8 cellular contexts compared by ENCODE assay signal in genomic region chr12:123232807-123233504, GRCh38. TPM values are rescaled to one million over a fixed set of nuclear protein-coding genes. Genes with fewer than 3 reads are reported as not detected.
DNase-seq lines count a peak whose midpoint lies in the region; ATAC-seq, FAIRE-seq and TF ChIP-seq lines count a peak whose summit lies in the region.

MPHOSPH9 (minus strand) TSS chr12:123233141; CDS start chr12:123230364, 2,777 bp downstream.
MTRFR (plus strand) TSS chr12:123233436; CDS start chr12:123253675, 20,239 bp downstream.

- no peak for TF ChIP-seq CTCF in Loucy (conservative IDR thresholded peaks at IDR 0.05; ENCODE audit: low read length)
- no peak for TF ChIP-seq CTCF in fibroblast of pulmonary artery (IDR thresholded peaks at IDR 0.05; ENCODE audit: low read length, missing control alignments)

- DNase-seq in EL (peak; percentile 100), H54 (ENCODE audit: insufficient read length, low spot score) (peak; percentile 89), fibroblast of pulmonary artery (ENCODE audit: low read depth) (peak; percentile 100)
- peak; percentile 96 for DNase-seq in activated T-helper 9 cell treated with anti-CD3 and anti-CD28 coated beads, Interleukin-2, amount 50 U/mL, for 16 hours (ENCODE audit: low read depth)
- peak; percentile 100 for DNase-seq in natural killer cell treated with Interleukin-12 subunit alpha and Interleukin-12 subunit beta and Interleukin-15 and Interleukin-18, amount 100 ng/mL, for 72 hours (ENCODE audit: low spot score)
- peak; percentile 98 for DNase-seq in stimulated activated naive CD8-positive, alpha-beta T cell treated with anti-CD3 and anti-CD28 coated beads, Interleukin-15, Interleukin-2, amounts not matched to agents 100 U/mL and 50 U/mL, for 24 hours

- peak; percentile 97 for ATAC-seq in natural killer cell treated with Interleukin-12 subunit alpha and Interleukin-12 subunit beta and Interleukin-15 and Interleukin-18, amount 100 ng/mL, for 72 hours
- ATAC-seq in stimulated activated naive CD8-positive, alpha-beta T cell treated with anti-CD3 and anti-CD28 coated beads, Interleukin-15, Interleukin-2, amounts not matched to agents 100 U/mL and 50 U/mL, for 24 hours, result peak; percentile 93

- no peaks in the 10 kb centered on the region for H3K27me3 Mint-ChIP-seq in natural killer cell treated with Interleukin-12 subunit alpha and Interleukin-12 subunit beta and Interleukin-15 and Interleukin-18, amount 100 ng/mL, for 72 hours

- peaks cover 55% of the 10 kb centered on the region for H4K20me1 ChIP-seq in Loucy (ENCODE audit: insufficient read depth, low read length, poor library complexity, severe bottlenecking)

- no peaks in the 10 kb centered on the region for H3K36me3 ChIP-seq in Loucy (ENCODE audit: insufficient read depth, low read length)

- peaks cover 38 to 45% of the 10 kb centered on the region in 2 donors for H3K4me1 Mint-ChIP-seq in natural killer cell treated with Interleukin-12 subunit alpha and Interleukin-12 subunit beta and Interleukin-15 and Interleukin-18, amount 100 ng/mL, for 72 hours (ENCODE audit: low read depth in 2 of 2)

- FAIRE-seq in H54 (lab: Jason Lieb, UNC), result peak; percentile 94

- H3K9me2 ChIP-seq in Loucy (replicated peaks; ENCODE audit: low read depth, low read length), result no peaks in the 10 kb centered on the region

- H2AFZ ChIP-seq in Loucy (ENCODE audit: low read length), result peak within 1 kb of the TSS; percentile 80

- peaks cover 16% of the 10 kb centered on the region for H3F3A ChIP-seq in Loucy (ENCODE audit: low read depth)

- H3K4me3 ChIP-seq in Loucy (ENCODE audit: low read length, poor library complexity, severe bottlenecking), result peak within 1 kb of the TSS; percentile 88
- H3K4me3 ChIP-seq in fibroblast of pulmonary artery (replicated peaks; ENCODE audit: low read depth, low read length), result peak within 1 kb of the TSS; percentile 96

- no peaks in the 10 kb centered on the region for H3K9me3 Mint-ChIP-seq in natural killer cell treated with Interleukin-12 subunit alpha and Interleukin-12 subunit beta and Interleukin-15 and Interleukin-18, amount 100 ng/mL, for 72 hours

- H3K4me1 ChIP-seq in Loucy (ENCODE audit: insufficient read depth, low read length, poor library complexity, severe bottlenecking), result peaks cover 53% of the 10 kb centered on the region

- peak within 1 kb of the TSS; percentile 97 to 100 for H3K27ac Mint-ChIP-seq in natural killer cell treated with Interleukin-12 subunit alpha and Interleukin-12 subunit beta and Interleukin-15 and Interleukin-18, amount 100 ng/mL, for 72 hours

- H3K9ac ChIP-seq in Loucy (ENCODE audit: low read depth, low read length, poor library complexity, severe bottlenecking), result peak within 1 kb of the TSS; percentile 97

- peaks cover 4% of the 10 kb centered on the region for H3K36me3 Mint-ChIP-seq in natural killer cell treated with Interleukin-12 subunit alpha and Interleukin-12 subunit beta and Interleukin-15 and Interleukin-18, amount 100 ng/mL, for 72 hours

- no peaks in the 10 kb centered on the region for H3K9me3 ChIP-seq in Loucy (ENCODE audit: insufficient read depth, low read depth, low read length)

- no peaks in the 10 kb centered on the region for H3K27me3 ChIP-seq in Loucy (ENCODE audit: insufficient read depth, low read length, poor library complexity, severe bottlenecking)

- peak within 1 kb of the TSS; percentile 100 for H3K4me3 Mint-ChIP-seq in natural killer cell treated with Interleukin-12 subunit alpha and Interleukin-12 subunit beta and Interleukin-15 and Interleukin-18, amount 100 ng/mL, for 72 hours

- TF ChIP-seq POLR2A in H54 (IDR thresholded peaks at IDR 0.05; ENCODE audit: low read depth, low read length) (peak; percentile 98), Raji (IDR thresholded peaks at IDR 0.05; ENCODE audit: insufficient read depth, low read depth, low read length) (peak; percentile 99)

- peak within 1 kb of the TSS; percentile 92 for H3K4me2 ChIP-seq in Loucy (ENCODE audit: low read depth, low read length, poor library complexity, severe bottlenecking)

- H3K79me2 ChIP-seq in Loucy (ENCODE audit: insufficient read depth, low read length), result peaks cover 89% of the 10 kb centered on the region

RNA-seq across cellular contexts. Expression of gene MPHOSPH9, which starts in this region (rescaled TPM):
- 100 to 1,000 TPM in 1 of 2 donors, 10 to 100 TPM in 1; 50.1 to 117 TPM for total RNA-seq in natural killer cell treated with Interleukin-12 subunit alpha and Interleukin-12 subunit beta and Interleukin-15 and Interleukin-18, amount 100 ng/mL, for 72 hours

RNA-seq across cellular contexts. Expression of gene MTRFR, which starts in this region (rescaled TPM):
- 10 to 100 TPM; 17.9 to 37.6 TPM for total RNA-seq in natural killer cell treated with Interleukin-12 subunit alpha and Interleukin-12 subunit beta and Interleukin-15 and Interleukin-18, amount 100 ng/mL, for 72 hours

Comparison
In these comparisons a context has a peak if more than half of its experiments do, and no peak if none do; other contexts are left out.
1. Peak in every context shown above with its lines: DNase-seq, ATAC-seq and H3K4me3 ChIP-seq.